In genomic region chr11:103091810-103092524, GRCh38 we compare ENCODE assay signal across 8 cellular contexts. TPM values are rescaled to one million over a fixed set of nuclear protein-coding genes. Genes with fewer than 3 reads are reported as not detected.
A peak's percentile ranks its signal among the peaks of the same experiment; 100 is the strongest.
DNase-seq lines count a peak whose midpoint lies in the region; ATAC-seq and TF ChIP-seq lines count a peak whose summit lies in the region.

Gene DCUN1D5, minus strand, starts transcription at chr11:103092160. Its CDS starts 288 bp downstream, at chr11:103091872.

- H3K27me3 Mint-ChIP-seq in T-helper 17 cell (peaks cover 24% of the 10 kb centered on the region), progenitor cell of endocrine pancreas (peaks cover 23% of the 10 kb centered on the region)

- peak within 1 kb of the TSS; percentile 91 for H3K27ac ChIP-seq in left ventricle myocardium inferior (replicated peaks)

- H3K4me1 ChIP-seq in left ventricle myocardium inferior = peaks cover 46% of the 10 kb centered on the region

- H3K9me3 ChIP-seq in T-helper 17 cell (ENCODE audit: control insufficient read depth, low read length, poor library complexity, severe bottlenecking) (no peaks in the 10 kb centered on the region), left ventricle myocardium inferior (replicated peaks) (no peaks in the 10 kb centered on the region)

- peaks cover 31% of the 10 kb centered on the region for H3K27me3 ChIP-seq in left ventricle myocardium inferior (ENCODE audit: low read depth)

- peak; percentile 85 for TF ChIP-seq POLR2A in GM15510 (IDR thresholded peaks at IDR 0.05; ENCODE audit: borderline replicate concordance, extremely low read depth, insufficient read length)

- no peaks in the 10 kb centered on the region for H3K36me3 Mint-ChIP-seq in T-helper 17 cell (ENCODE audit: low read depth)
- H3K36me3 Mint-ChIP-seq in progenitor cell of endocrine pancreas (ENCODE audit: insufficient read depth) = peaks cover 2% of the 10 kb centered on the region

- H3K9me3 Mint-ChIP-seq in progenitor cell of endocrine pancreas (ENCODE audit: low read depth) = no peaks in the 10 kb centered on the region

- H3K4me1 Mint-ChIP-seq in T-helper 17 cell (peaks cover 18% of the 10 kb centered on the region), progenitor cell of endocrine pancreas (ENCODE audit: low read depth) (peaks cover 15% of the 10 kb centered on the region)

- peak; percentile 13 for DNase-seq in NCI-H1694 treated with DMSO at 0.1 percent for 48 hours (lab: John Stamatoyannopoulos, UW)
- peak; percentile 87 to 92 (median 88) for DNase-seq in T-helper 17 cell
- DNase-seq in amygdala (lab: John Stamatoyannopoulos, UW) = peak; percentile 65 to 97 (median 92)
- peak; percentile 96 for DNase-seq in left ventricle myocardium inferior
- DNase-seq in progenitor cell of endocrine pancreas (ENCODE audit: low spot score, unreplicated experiment) = peak; percentile 91
- peak; percentile 98 for DNase-seq in ureter (ENCODE audit: low spot score)

- intact Hi-C loops in left ventricle myocardium inferior (cut with micrococcal nuclease) = no loop called here

- ATAC-seq in HG02885 (IDR thresholded peaks at IDR 0.05; ENCODE audit: poor library complexity, unreplicated experiment) (peak; percentile 99), T-helper 17 cell (peak; percentile 98)

- H3K36me3 ChIP-seq in left ventricle myocardium inferior = peaks cover 8% of the 10 kb centered on the region

- peak within 1 kb of the TSS; percentile 92 for H3K4me3 Mint-ChIP-seq in T-helper 17 cell
- H3K4me3 Mint-ChIP-seq in progenitor cell of endocrine pancreas (ENCODE audit: low read depth) = peak within 1 kb of the TSS; percentile 88

- no peak for TF ChIP-seq CTCF in left ventricle myocardium inferior (IDR thresholded peaks at IDR 0.05; ENCODE audit: borderline replicate concordance)
- no peak for TF ChIP-seq CTCF in progenitor cell of endocrine pancreas (IDR thresholded peaks at IDR 0.05; ENCODE audit: unreplicated experiment)

- peak within 1 kb of the TSS; percentile 99 for H3K4me3 ChIP-seq in left ventricle myocardium inferior

- peak within 1 kb of the TSS; percentile 92 for H3K27ac Mint-ChIP-seq in T-helper 17 cell
- peak within 1 kb of the TSS; percentile 98 for H3K27ac Mint-ChIP-seq in progenitor cell of endocrine pancreas

RNA-seq across cellular contexts. Expression of gene DCUN1D5, which starts in this region (rescaled TPM):
- total RNA-seq in T-helper 17 cell = 10 to 100 TPM; 13.9 to 14.0 TPM
- total RNA-seq in left ventricle myocardium inferior = 25.8 TPM
- 31.8 and 35.9 TPM in 2 replicates for total RNA-seq in progenitor cell of endocrine pancreas
- total RNA-seq in ureter = 21.0 TPM

Comparison
In these comparisons a context has a peak if more than half of its experiments do, and no peak if none do; other contexts are left out.
1. Peak in every context shown above with its lines: DNase-seq, ATAC-seq, H3K4me3 ChIP-seq and H3K27ac ChIP-seq.
2. DNase-seq: peak in every context shown above with its lines; median percentile 98 in ureter; 96 in left ventricle myocardium inferior; 92 in amygdala; 91 in progenitor cell of endocrine pancreas; 88 in T-helper 17 cell; 13 in NCI-H1694 treated with DMSO at 0.1 percent for 48 hours.